Comparison of ENCODE assay signal across 8 cellular contexts in genomic region chr22:22576244-22576988, GRCh38. TPM values are rescaled to one million over a fixed set of nuclear protein-coding genes. Genes with fewer than 3 reads are reported as not detected.
DNase-seq lines count a peak whose midpoint lies in the region; ATAC-seq and TF ChIP-seq lines count a peak whose summit lies in the region.

No MANE protein-coding gene starts in this region.

- peak; percentile 32 for DNase-seq in G401 (ENCODE audit: low spot score)
- peak; percentile 30 for DNase-seq in LHCN-M2 (ENCODE audit: low read depth)
- peak in 3 of 5 donors; percentile 4 to 9 (median 6) for DNase-seq in T-helper 1 cell
- no peak for DNase-seq in coronary artery (ENCODE audit: low spot score)
- peak; percentile 19 to 37 for DNase-seq in memory B cell (ENCODE audit: low spot score in 2 of 2)
- no peak for DNase-seq in NCI-H1048 (lab: John Stamatoyannopoulos, UW)

- H3K27me3 Mint-ChIP-seq in memory B cell, result peaks cover 11% of the 10 kb centered on the region

- peaks cover 5% of the 10 kb centered on the region for H3K36me3 Mint-ChIP-seq in memory B cell

- in situ Hi-C loops in G401 (cut with HindIII; ENCODE audit: low sequenced_read_pairs), result loop anchor here (10.0 kb wide), 1 partner anchor 92 kb away; no protein-coding TSS in a partner anchor

- peaks cover 10% of the 10 kb centered on the region for H3K4me1 Mint-ChIP-seq in memory B cell

- no peak overlapping the region for H3K27ac Mint-ChIP-seq in memory B cell

- no peak overlapping the region for H3K27ac ChIP-seq in coronary artery

- no peak overlapping the region for H3K4me3 ChIP-seq in coronary artery

- no peak overlapping the region for H3K4me3 Mint-ChIP-seq in memory B cell

- peak; percentile 26 for TF ChIP-seq CTCF in coronary artery (IDR thresholded peaks at IDR 0.05)

- peak; percentile 52 for ATAC-seq in memory B cell (ENCODE audit: low read depth)
- ATAC-seq in HG02588 (IDR thresholded peaks at IDR 0.05; ENCODE audit: unreplicated experiment), result no peak
- no peak for ATAC-seq in HG03460 (IDR thresholded peaks at IDR 0.05; ENCODE audit: unreplicated experiment)

- H3K9me3 Mint-ChIP-seq in memory B cell, result peaks cover 2% of the 10 kb centered on the region

RNA-seq across cellular contexts. Expression of gene PRAME, which starts 17.4 kb away (rescaled TPM):
- total RNA-seq in G401 (2014; rRNA removed; shearing (Covaris generic)), result 2.6 and 11.8 TPM in 2 replicates
- not detected in 2 replicates for total RNA-seq in LHCN-M2 (2014; rRNA removed)
- not detected for polyA plus RNA-seq in LHCN-M2 (2012)

RNA-seq across cellular contexts. Expression of gene ZNF280A, which starts 56.3 kb away (rescaled TPM):
- 0.68 and 0.98 TPM in 2 replicates for total RNA-seq in G401 (2014; rRNA removed; shearing (Covaris generic))
- total RNA-seq in LHCN-M2 (2014; rRNA removed), result not detected in 2 replicates
- not detected for polyA plus RNA-seq in LHCN-M2 (2012)

Comparison
In these comparisons a context has a peak if more than half of its experiments do, and no peak if none do; other contexts are left out.
1. DNase-seq: peak in G401 (single experiment), LHCN-M2 (single experiment), T-helper 1 cell (3 of 5) and memory B cell (2 of 2); none in coronary artery (single experiment) and NCI-H1048 (single experiment).